Comparison of ENCODE assay signal across 7 cellular contexts in the genomic region with DNA sequence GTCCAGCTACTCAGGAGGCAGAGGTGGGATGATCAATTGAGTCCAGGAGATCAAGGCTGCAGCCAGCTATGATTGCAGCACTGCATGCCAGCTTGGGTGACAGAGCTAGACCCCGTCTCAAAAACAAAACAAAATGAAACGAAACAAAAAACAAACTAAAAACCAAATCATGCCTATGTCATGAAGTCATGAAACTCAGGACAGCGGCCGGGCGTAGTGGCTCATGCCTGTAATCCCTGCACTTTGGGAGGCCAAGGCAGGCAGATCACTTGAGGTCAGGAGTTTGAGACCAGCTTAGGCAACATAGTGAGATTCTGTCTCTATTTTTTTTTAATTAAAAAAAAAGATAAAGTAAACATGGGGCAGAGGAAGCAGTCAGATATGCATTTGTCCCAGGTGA.
A peak's percentile ranks its signal among the peaks of the same experiment; 100 is the strongest.
DNase-seq lines count a peak whose midpoint lies in the region; ATAC-seq, FAIRE-seq and TF ChIP-seq lines count a peak whose summit lies in the region.
"Not testable (repeated sequence)": the region's sequence is repeated elsewhere in the genome, so short reads cannot be mapped to it uniquely, and the experiment has no call there.

No MANE protein-coding gene starts in this region.

- FAIRE-seq in bronchial epithelial cell (lab: Jason Lieb, UNC) = peak; percentile 52
- not testable (repeated sequence) for FAIRE-seq in HepG2 (lab: Jason Lieb, UNC)

- DNase-seq in bronchial epithelial cell (ENCODE audit: low read depth); HepG2 (ENCODE audit: low spot score): not testable (repeated sequence)
- peak; percentile 55 for DNase-seq in Right ventricle myocardium inferior (ENCODE audit: missing footprints)
- peak; percentile 21 for DNase-seq in left ventricle myocardium superior
- DNase-seq in osteocyte (ENCODE audit: extremely low spot score, unreplicated experiment) = peak; percentile 84
- DNase-seq in spleen = peak; percentile 60
- DNase-seq in aorta = peak; percentile 18 to 55

- not testable (repeated sequence) for H4K20me1 ChIP-seq in HepG2 (ENCODE audit: insufficient read depth, low read length)

- POLR2A ChIA-PET in HepG2 (lab: Yijun Ruan, JAX) = not testable (repeated sequence)

- not testable (repeated sequence) for H3K9me3 Mint-ChIP-seq in osteocyte (ENCODE audit: unreplicated experiment)

- not testable (repeated sequence) for H3K9ac ChIP-seq in HepG2 (ENCODE audit: insufficient read depth, low read depth, low read length)

- WGBS in HepG2 (ENCODE audit: low lambda C conversion rate) = 4% methylated on average over 5 of the region's 5 CpGs
- WGBS in spleen, 5 donors = 78 to 96% (median 88%) methylated on average over 3 to 5 of the region's 5 CpGs
- 70 to 74% methylated on average over 4 of the region's 5 CpGs for WGBS in aorta, 2 donors

- H3K4me3 ChIP-seq in bronchial epithelial cell (ENCODE audit: low read depth, low read length); HepG2 (replicated peaks in 1 of 3; ENCODE audit: insufficient read depth in 1 of 3, low read depth in 2 of 3, low read length in 3 of 3); spleen; aorta (ENCODE audit: low read length in 2 of 2): not testable (repeated sequence)

- not testable (repeated sequence) for TF ChIP-seq EP300 in HepG2 (IDR thresholded peaks at IDR 0.05; ENCODE audit: low read depth in 2 of 2, low read length in 2 of 2); HepG2 (CRISPR knock-in tag; IDR thresholded peaks at IDR 0.05; ENCODE audit: borderline replicate concordance)

- in situ Hi-C loops in HepG2 (cut with HindIII; ENCODE audit: extremely low pct_ligation_motif_present, low pct_unique_long_range_greater_than_20kb) = not testable (repeated sequence)

- not testable (repeated sequence) for ATAC-seq in Right ventricle myocardium inferior; left ventricle myocardium superior; aorta (ENCODE audit: low FRiP score)
- ATAC-seq in HepG2 = peak; percentile 85

- TF ChIP-seq RAD21 in HepG2 (CRISPR knock-in tag; IDR thresholded peaks at IDR 0.05) = not testable (repeated sequence)

- not testable (repeated sequence) for BruUV-seq in HepG2 (replicated peaks; lab: Mats Ljungman, UMichigan)

- CTCF ChIA-PET in HepG2 (lab: Yijun Ruan, JAX; ENCODE audit: low intra/inter-chr PET ratio, low total read pairs) = not testable (repeated sequence)

- not testable (repeated sequence) for H3K4me1 ChIP-seq in HepG2 (ENCODE audit: insufficient read depth, low read length); spleen; aorta (ENCODE audit: control insufficient read depth in 1 of 2, insufficient read depth in 2 of 2, low read length in 2 of 2)

- H3K36me3 Mint-ChIP-seq in osteocyte (ENCODE audit: unreplicated experiment) = not testable (repeated sequence)

- not testable (repeated sequence) for H3K9me3 ChIP-seq in HepG2 (ENCODE audit: low read length); spleen; aorta (ENCODE audit: control insufficient read depth, low read length)

- not testable (repeated sequence) for TF ChIP-seq CTCF in bronchial epithelial cell (IDR thresholded peaks at IDR 0.05; ENCODE audit: insufficient read depth, low read length, severe bottlenecking); HepG2 (CRISPR knock-in tag; IDR thresholded peaks at IDR 0.05); osteocyte (IDR thresholded peaks at IDR 0.05); spleen (IDR thresholded peaks at IDR 0.05 in 8 of 11, conservative IDR thresholded peaks at IDR 0.05 in 3 of 11)

- H3K27me3 Mint-ChIP-seq in osteocyte (ENCODE audit: unreplicated experiment) = not testable (repeated sequence)

- H3K27ac Mint-ChIP-seq in osteocyte (ENCODE audit: unreplicated experiment) = not testable (repeated sequence)

- H2AFZ ChIP-seq in HepG2 (ENCODE audit: low read length) = not testable (repeated sequence)

- not testable (repeated sequence) for H3K79me2 ChIP-seq in HepG2 (ENCODE audit: insufficient read depth, low read length)

- not testable (repeated sequence) for TF ChIP-seq POLR2A in HepG2 (IDR thresholded peaks at IDR 0.05; ENCODE audit: insufficient read depth in 1 of 2, low read depth in 2 of 2, low read length in 2 of 2); spleen (IDR thresholded peaks at IDR 0.05)

- H3K27me3 ChIP-seq in bronchial epithelial cell (ENCODE audit: control insufficient read depth, insufficient read depth, low read length); HepG2 (ENCODE audit: control insufficient read depth in 1 of 2, insufficient read depth in 2 of 2, low read length in 2 of 2); spleen (replicated peaks in 1 of 7); aorta (ENCODE audit: control insufficient read depth in 1 of 2, insufficient read depth in 2 of 2, low read length in 1 of 2): not testable (repeated sequence)

- not testable (repeated sequence) for H3K4me1 Mint-ChIP-seq in osteocyte (ENCODE audit: unreplicated experiment)

- H3K4me3 Mint-ChIP-seq in osteocyte (ENCODE audit: unreplicated experiment) = not testable (repeated sequence)

- H3K27ac ChIP-seq in HepG2 (ENCODE audit: extremely low read length, insufficient read depth, low read length); spleen; aorta (ENCODE audit: low read depth in 1 of 2, low read length in 2 of 2): not testable (repeated sequence)

- H3K36me3 ChIP-seq in bronchial epithelial cell (ENCODE audit: control insufficient read depth, insufficient read depth, low read length); HepG2 (replicated peaks in 1 of 2; ENCODE audit: control insufficient read depth in 1 of 2, insufficient read depth in 2 of 2, low read length in 2 of 2); spleen; aorta (ENCODE audit: control insufficient read depth in 1 of 2, insufficient read depth in 2 of 2, low read length in 1 of 2): not testable (repeated sequence)

- intact Hi-C loops in Right ventricle myocardium inferior (cut with DNase I); left ventricle myocardium superior (cut with micrococcal nuclease); HepG2 (cut with micrococcal nuclease; ENCODE audit: unreplicated experiment); spleen (cut with DNase I; ENCODE audit: low total_unique reads); aorta (cut with DNase I): not testable (repeated sequence)

- H3K4me2 ChIP-seq in HepG2 (ENCODE audit: low read depth, low read length) = not testable (repeated sequence)
